Comparison of ENCODE assay signal across 8 cellular contexts in the genomic region with DNA sequence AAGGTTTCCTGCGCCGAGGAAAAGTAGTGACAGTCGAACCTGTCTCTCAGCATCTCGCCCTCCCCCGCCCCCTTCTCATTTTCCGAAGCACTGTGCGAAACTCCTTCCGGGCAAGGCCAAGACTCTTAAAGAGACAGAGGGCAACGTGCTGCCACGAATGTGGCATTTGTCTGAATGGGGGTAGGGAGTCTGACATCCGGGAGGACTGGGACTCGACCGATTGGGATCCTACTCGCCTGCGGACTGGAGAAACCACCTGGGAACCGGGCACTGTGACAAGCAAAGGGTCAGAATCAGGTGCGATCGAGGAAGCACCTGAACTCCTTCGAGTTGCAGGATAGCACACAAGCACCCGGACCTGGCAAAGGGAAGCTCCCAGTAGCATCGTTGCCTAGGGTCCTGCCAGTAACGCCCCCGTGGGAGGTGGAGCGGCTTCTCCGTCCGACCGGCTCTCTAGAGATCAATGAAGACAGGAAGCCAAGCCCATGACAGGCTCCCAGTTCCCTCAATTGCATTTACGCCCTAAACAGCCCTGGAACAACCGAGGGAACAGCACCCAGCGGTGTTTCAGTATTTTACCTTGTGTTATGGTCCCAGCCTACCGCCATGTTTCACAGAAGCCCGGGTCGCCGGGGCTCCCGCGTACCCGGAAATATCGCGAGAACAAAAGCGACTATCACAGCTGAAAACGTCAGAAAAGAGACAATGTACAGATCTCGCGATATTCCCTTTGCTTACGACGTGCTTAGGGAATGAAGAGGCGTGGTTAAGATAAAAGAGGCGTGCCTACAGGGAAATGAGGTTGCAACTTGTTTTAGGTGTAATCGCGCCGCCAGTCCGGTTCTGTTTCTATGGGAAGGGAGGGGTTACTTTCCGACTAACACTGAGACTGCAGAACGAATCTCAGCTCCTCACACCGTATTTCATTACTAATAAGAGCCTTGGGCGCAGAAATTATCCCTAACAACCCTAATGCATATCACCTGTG. TPM values are rescaled to one million over a fixed set of nuclear protein-coding genes. Genes with fewer than 3 reads are reported as not detected.
DNase-seq lines count a peak whose midpoint lies in the region; ATAC-seq and TF ChIP-seq lines count a peak whose summit lies in the region.

A gene with protein sequence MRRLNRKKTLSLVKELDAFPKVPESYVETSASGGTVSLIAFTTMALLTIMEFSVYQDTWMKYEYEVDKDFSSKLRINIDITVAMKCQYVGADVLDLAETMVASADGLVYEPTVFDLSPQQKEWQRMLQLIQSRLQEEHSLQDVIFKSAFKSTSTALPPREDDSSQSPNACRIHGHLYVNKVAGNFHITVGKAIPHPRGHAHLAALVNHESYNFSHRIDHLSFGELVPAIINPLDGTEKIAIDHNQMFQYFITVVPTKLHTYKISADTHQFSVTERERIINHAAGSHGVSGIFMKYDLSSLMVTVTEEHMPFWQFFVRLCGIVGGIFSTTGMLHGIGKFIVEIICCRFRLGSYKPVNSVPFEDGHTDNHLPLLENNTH (minus strand): TSS at position 637 of the 988 bp plus-strand sequence. CDS start 9,539 bp downstream, outside the sequence.

- H3K36me3 ChIP-seq in BJ (ENCODE audit: control insufficient read depth, insufficient read depth, low read length) (no peaks in the 10 kb centered on the region), colonic mucosa (no peaks in the 10 kb centered on the region)

- peaks cover 10% of the 10 kb centered on the region for H3K36me3 Mint-ChIP-seq in activated CD4-positive, alpha-beta T cell treated with anti-CD3 and anti-CD28 coated beads, Interleukin-2, amount 10 ng/mL, durations not matched to agents 24 days and 14 days (ENCODE audit: low read depth)

- no peaks in the 10 kb centered on the region for H3K4me1 ChIP-seq in colonic mucosa

- peak within 1 kb of the TSS; percentile 76 for H3K27ac ChIP-seq in colonic mucosa
- H3K27ac ChIP-seq in layer of hippocampus (ENCODE audit: low read depth, low read length): peak within 1 kb of the TSS; percentile 77

- H3K9me3 Mint-ChIP-seq in activated CD4-positive, alpha-beta T cell treated with anti-CD3 and anti-CD28 coated beads, Interleukin-2, amount 10 ng/mL, durations not matched to agents 24 days and 14 days: no peaks in the 10 kb centered on the region

- no peaks in the 10 kb centered on the region for H3K9me3 ChIP-seq in colonic mucosa

- H3K4me1 Mint-ChIP-seq in activated CD4-positive, alpha-beta T cell treated with anti-CD3 and anti-CD28 coated beads, Interleukin-2, amount 10 ng/mL, durations not matched to agents 24 days and 14 days: peaks cover 38% of the 10 kb centered on the region

- H3K4me3 Mint-ChIP-seq in activated CD4-positive, alpha-beta T cell treated with anti-CD3 and anti-CD28 coated beads, Interleukin-2, amount 10 ng/mL, durations not matched to agents 24 days and 14 days: peak within 1 kb of the TSS; percentile 96

- CTCF ChIA-PET in BJ (lab: Yijun Ruan, JAX): no interaction called here

- no peaks in the 10 kb centered on the region for H3K27me3 ChIP-seq in BJ (ENCODE audit: control insufficient read depth, insufficient read depth, low read length)
- H3K27me3 ChIP-seq in colonic mucosa: no peaks in the 10 kb centered on the region
- H3K27me3 ChIP-seq in layer of hippocampus (ENCODE audit: control insufficient read depth, insufficient read depth, low read length): no peaks in the 10 kb centered on the region

- TF ChIP-seq CTCF in BJ (IDR thresholded peaks at IDR 0.05; ENCODE audit: insufficient read depth, low read depth, low read length) (no peak), colonic mucosa (IDR thresholded peaks at IDR 0.05) (no peak)

- intact Hi-C loops in activated CD4-positive, alpha-beta T cell treated with anti-CD3 and anti-CD28 coated beads, Interleukin-2, amount 10 ng/mL, durations not matched to agents 24 days and 14 days (cut with micrococcal nuclease): loop anchor here (1.0 to 10.0 kb wide), 9 partner anchors 9 to 1944 kb away; a partner anchor contains a TSS
- intact Hi-C loops in colonic mucosa (cut with DNase I): no loop called here

- peak; percentile 90 for DNase-seq in BJ (ENCODE audit: low read depth)
- peak; percentile 98 for DNase-seq in NCI-H526 treated with DMSO at 0.1 percent for 48 hours (lab: John Stamatoyannopoulos, UW)
- DNase-seq in activated CD4-positive, alpha-beta T cell treated with anti-CD3 and anti-CD28 coated beads, Interleukin-2, amount 10 ng/mL, durations not matched to agents 24 days and 14 days: peak; percentile 97
- peak; percentile 96 for DNase-seq in colonic mucosa
- DNase-seq in stimulated activated CD4-positive, alpha-beta T cell treated with anti-CD3 and anti-CD28 coated beads, Interleukin-1b, Interleukin-23, amount 100 ng/mL, for 4 hours (ENCODE audit: low read depth in 2 of 2): peak; percentile 72 to 85

- H3K27ac Mint-ChIP-seq in activated CD4-positive, alpha-beta T cell treated with anti-CD3 and anti-CD28 coated beads, Interleukin-2, amount 10 ng/mL, durations not matched to agents 24 days and 14 days: peak within 1 kb of the TSS; percentile 98

- H3K4me3 ChIP-seq in BJ (ENCODE audit: low read depth, low read length) (peak within 1 kb of the TSS; percentile 92), colonic mucosa (peak within 1 kb of the TSS; percentile 77)

- H3K27me3 Mint-ChIP-seq in activated CD4-positive, alpha-beta T cell treated with anti-CD3 and anti-CD28 coated beads, Interleukin-2, amount 10 ng/mL, durations not matched to agents 24 days and 14 days: no peaks in the 10 kb centered on the region

- POLR2A ChIA-PET in BJ (lab: Charles Lee): no interaction called here

- peak within 1 kb of the TSS; percentile 99 to 100 for H3K9ac ChIP-seq in colonic mucosa (ENCODE audit: low read depth in 2 of 2, low read length in 2 of 2)

- peak; percentile 98 for ATAC-seq in GM19324 (IDR thresholded peaks at IDR 0.05; ENCODE audit: low FRiP score, unreplicated experiment)
- peak; percentile 98 for ATAC-seq in HG03469 (IDR thresholded peaks at IDR 0.05; ENCODE audit: unreplicated experiment)

RNA-seq across cellular contexts. Expression of the gene that starts here (rescaled TPM):
- 16.9 and 43.1 TPM in 2 replicates for polyA plus RNA-seq in BJ (2011; rRNA removed)
- 10.7 and 13.9 TPM in 2 replicates for polyA minus RNA-seq in BJ (2011; rRNA and poly(A)+ RNA removed)
- total RNA-seq in activated CD4-positive, alpha-beta T cell treated with anti-CD3 and anti-CD28 coated beads, Interleukin-2, amount 10 ng/mL, durations not matched to agents 24 days and 14 days: 95.6 and 101 TPM in 2 replicates
- total RNA-seq in colonic mucosa: 10 to 100 TPM; 59.6 to 60.0 TPM

Comparison
In these comparisons a context has a peak if more than half of its experiments do, and no peak if none do; other contexts are left out.
1. Peak in every context shown above with its lines: DNase-seq, ATAC-seq, H3K4me3 ChIP-seq and H3K27ac ChIP-seq.